Comparison of ENCODE assay signal across 11 cellular contexts in genomic region chr3:48441940-48442339, GRCh38. TPM values are rescaled to one million over a fixed set of nuclear protein-coding genes. Genes with fewer than 3 reads are reported as not detected.
DNase-seq lines count a peak whose midpoint lies in the region; ATAC-seq, FAIRE-seq and TF ChIP-seq lines count a peak whose summit lies in the region.
"Had no signal": no experiment of that assay in that cellular context is flagged by ENCODE, and none has a peak within 500 bp of the region (broad histone marks: within the 10 kb centered on the region; RNA-seq: fewer than 3 reads in every experiment).

No MANE protein-coding gene starts in this region.

- no peak overlapping the region for H3K4me2 ChIP-seq in IMR-90 (ENCODE audit: low read depth, low read length)
- peak overlapping the region; percentile 81 for H3K4me2 ChIP-seq in GM12878 (ENCODE audit: control insufficient read depth, insufficient read depth)

- H3K4me3 Mint-ChIP-seq in CD14-positive monocyte (no peak overlapping the region), natural killer cell (peak overlapping the region; percentile 97)

- TF ChIP-seq POLR2A in IMR-90 (IDR thresholded peaks at IDR 0.05; ENCODE audit: low read depth, low read length) (no peak), GM12878 (IDR thresholded peaks at IDR 0.05; ENCODE audit: low read depth, low read length) (0 out of 2 replicates have a peak, but pooled peaks have one; percentile 25)

- no peak overlapping the region for H2AFZ ChIP-seq in IMR-90 (replicated peaks; ENCODE audit: low read length, poor library complexity)
- H2AFZ ChIP-seq in GM12878 (ENCODE audit: control insufficient read depth, low read depth, low read length) = no peak overlapping the region

- H2AK5ac ChIP-seq in IMR-90 (ENCODE audit: low read depth, low read length) = no peak overlapping the region

- no peak for FAIRE-seq in GM12878 (lab: Jason Lieb, UNC)
- FAIRE-seq: islet of Langerhans had no signal

- no peak overlapping the region for H3K56ac ChIP-seq in IMR-90 (ENCODE audit: extremely low read depth, insufficient read depth, low read length)

- H4K20me1 ChIP-seq in IMR-90 (ENCODE audit: insufficient read depth, low read length) = peaks cover 6% of the 10 kb centered on the region; the same call in 1 of the 2 replicates
- no peaks in the 10 kb centered on the region for H4K20me1 ChIP-seq in GM12878 (ENCODE audit: control insufficient read depth, insufficient read depth)

- no peak for ATAC-seq in IMR-90 (ENCODE audit: low read depth)
- ATAC-seq in GM12878 = no peak
- no peak for ATAC-seq in natural killer cell
- ATAC-seq in HG02852 (IDR thresholded peaks at IDR 0.05; ENCODE audit: unreplicated experiment) = no peak
- ATAC-seq: right cardiac atrium had no signal

- no peak overlapping the region for H2AK9ac ChIP-seq in IMR-90 (replicated peaks; ENCODE audit: low read depth, low read length, poor library complexity)

- dilution Hi-C loops in IMR-90 (cut with HindIII; ENCODE audit: low sequenced_read_pairs, unreplicated experiment) = no loop called here

- no peak overlapping the region for H2BK120ac ChIP-seq in IMR-90 (ENCODE audit: low read depth, low read length)

- no peak overlapping the region for H4K91ac ChIP-seq in IMR-90 (ENCODE audit: insufficient read depth, low read depth, low read length)

- RAD21 ChIA-PET in GM12878 (lab: Charles Lee; ENCODE audit: unreplicated experiment) = interaction anchor here (3.3 kb wide), 1 partner anchor 115 kb away, joined by 20 read pairs; the partner anchor contains the start of gene PFKFB4

- no peak overlapping the region for H3K14ac ChIP-seq in IMR-90 (replicated peaks; ENCODE audit: low read depth, low read length)

- no peak overlapping the region for H4K5ac ChIP-seq in IMR-90 (ENCODE audit: low read depth, low read length)

- H3K36me3 ChIP-seq in IMR-90 (ENCODE audit: control insufficient read depth, insufficient read depth, low read length) (peaks cover 15% of the 10 kb centered on the region), GM12878 (ENCODE audit: control insufficient read depth in 2 of 2, insufficient read depth in 2 of 2, low read length in 1 of 2) (peaks cover 0 to 3% of the 10 kb centered on the region in 2 experiments; a peak in 3 of 4 replicates)

- in situ Hi-C loops in IMR-90 (cut with MboI; ENCODE audit: low sequenced_read_pairs) (no loop called here), GM12878 (cut with MboI) (no loop called here)

- H3K4me3 ChIP-seq in IMR-90 (ENCODE audit: insufficient read depth, low read depth, low read length) (no peak overlapping the region), GM12878 (peak overlapping the region; percentile 89)

- H3K9me3 ChIP-seq in IMR-90 (ENCODE audit: control insufficient read depth, insufficient read depth, low read length) = no peaks in the 10 kb centered on the region
- no peaks in the 10 kb centered on the region for H3K9me3 ChIP-seq in GM12878 (replicated peaks; ENCODE audit: control insufficient read depth, insufficient read depth, low read length)

- H3K4me1 ChIP-seq in IMR-90 (ENCODE audit: control insufficient read depth, insufficient read depth, low read length) (peaks cover 4% of the 10 kb centered on the region), GM12878 (ENCODE audit: control insufficient read depth, insufficient read depth, low read length) (peaks cover 24% of the 10 kb centered on the region)

- H3K27me3 ChIP-seq in IMR-90 (ENCODE audit: control insufficient read depth, insufficient read depth, low read length) = no peaks in the 10 kb centered on the region
- no peaks in the 10 kb centered on the region for H3K27me3 ChIP-seq in GM12878 (replicated peaks in 1 of 2; ENCODE audit: control insufficient read depth in 2 of 2, insufficient read depth in 2 of 2, low read length in 1 of 2)

- H3K4ac ChIP-seq in IMR-90 (ENCODE audit: low read depth, low read length) = no peak overlapping the region

- H3K27me3 Mint-ChIP-seq in CD14-positive monocyte (ENCODE audit: low read depth in 3 of 3) (peaks cover 0 to 3% (median 0%) of the 10 kb centered on the region in 3 donors), natural killer cell (ENCODE audit: low read depth in 2 of 2) (no peaks in the 10 kb centered on the region)

- H3K9ac ChIP-seq in IMR-90 (ENCODE audit: low read depth, low read length) = no peak overlapping the region
- H3K9ac ChIP-seq in GM12878 (ENCODE audit: control insufficient read depth, insufficient read depth, low read length) = no peak overlapping the region; the same call in 1 of the 2 replicates

- H3K79me1 ChIP-seq in IMR-90 (ENCODE audit: low read depth in 1 of 2, low read length in 2 of 2) = peaks cover 44 to 50% of the 10 kb centered on the region in 2 experiments

- DNase-seq in CD14-positive monocyte (ENCODE audit: low spot score) (peak; percentile 8), IMR-90 (no peak), GM12878 (ENCODE audit: low read depth, low spot score) (no peak), natural killer cell (no peak), CD1c-positive myeloid dendritic cell (ENCODE audit: extremely low spot score) (no peak), SK-N-DZ (ENCODE audit: low spot score) (no peak), NCI-H1048 (lab: John Stamatoyannopoulos, UW) (no peak)
- DNase-seq: activated CD4-positive, alpha-beta T cell treated with anti-CD3 and anti-CD28 coated beads for 48 hours; right cardiac atrium had no signal

- POLR2A ChIA-PET in IMR-90 (lab: Charles Lee; ENCODE audit: unreplicated experiment) (interaction anchor here (0.6 kb wide), 1 partner anchor 249 kb away, joined by 14 read pairs; no protein-coding TSS in a partner anchor), GM12878 (lab: Charles Lee) (interaction anchor here (0.5 to 1.3 kb wide), 4 partner anchors 12 to 455 kb away, joined by 3 to 7 read pairs (median 6); no protein-coding TSS in a partner anchor)

- H3K79me2 ChIP-seq in GM12878 (ENCODE audit: control insufficient read depth, insufficient read depth, low read length) = peaks cover 49% of the 10 kb centered on the region

- peak overlapping the region; percentile 52; the same call in 1 of the 2 replicates for H3K23ac ChIP-seq in IMR-90 (ENCODE audit: low read depth, low read length)

- H2BK20ac ChIP-seq in IMR-90 (ENCODE audit: low read depth, low read length) = no peak overlapping the region

- no peak overlapping the region for H3K18ac ChIP-seq in IMR-90 (ENCODE audit: low read depth, low read length)

- no peak overlapping the region for H2BK5ac ChIP-seq in IMR-90 (ENCODE audit: low read depth, low read length, poor library complexity, severe bottlenecking)

- H3K27ac ChIP-seq in IMR-90 (ENCODE audit: insufficient read depth, low read length) (no peak overlapping the region), GM12878 (ENCODE audit: control insufficient read depth, insufficient read depth) (no peak overlapping the region)

- no CpG with 5 or more reads among the region's 6 CpGs for WGBS in IMR-90 (ENCODE audit: extremely low coverage in 2 of 2, insufficient read length in 1 of 2), 2 experiments
- 66% methylated on average over 6 of the region's 6 CpGs for WGBS in GM12878 (ENCODE audit: insufficient coverage, insufficient replicate concordance, low lambda C conversion rate, missing lambda C conversion rate)

- BruUV-seq in IMR-90 (replicated peaks; lab: Mats Ljungman, UMichigan) (no TSS peak), GM12878 (replicated peaks; lab: Mats Ljungman, UMichigan) (no TSS peak)

- CTCF ChIA-PET in IMR-90 (lab: Yijun Ruan, JAX) = interaction anchor here (0.6 kb wide), 1 partner anchor 9 kb away, joined by 3 read pairs; no protein-coding TSS in a partner anchor
- CTCF ChIA-PET in GM12878 (lab: Yijun Ruan, JAX) = interaction anchor here (0.5 to 12.5 kb wide), 4 partner anchors 33 to 112 kb away, joined by 3 to 757 read pairs (median 121); partner anchors contain the start of gene PFKFB4

- SMC1A ChIA-PET in GM12878 (lab: Charles Lee; ENCODE audit: uncharacterized antibody, unreplicated experiment) = interaction anchor here (11.5 kb wide), 1 partner anchor 40 kb away, joined by 287 read pairs; no protein-coding TSS in a partner anchor

- no peak overlapping the region for H4K8ac ChIP-seq in IMR-90 (ENCODE audit: low read depth in 2 of 2, low read length in 2 of 2)

- intact Hi-C loops in CD14-positive monocyte (cut with micrococcal nuclease) (loop anchor here in 1 of 2 donors (10.0 kb wide), 3 partner anchors 257 to 1157 kb away; partner anchors contain the start of genes CDC25A, KIF9, KLHL18 and SMARCC1), IMR-90 (cut with micrococcal nuclease) (loop anchor here (10.0 kb wide), 1 partner anchor 193 kb away; the partner anchor contains the start of gene SLC26A6), GM12878 (cut with micrococcal nuclease; ENCODE audit: unreplicated experiment) (no loop called here), natural killer cell (cut with micrococcal nuclease) (no loop called here)

- peaks cover 41% of the 10 kb centered on the region for H3K4me1 Mint-ChIP-seq in CD14-positive monocyte
- peaks cover 40 to 43% of the 10 kb centered on the region in 2 donors for H3K4me1 Mint-ChIP-seq in natural killer cell

- H3K9me3 Mint-ChIP-seq in CD14-positive monocyte = no peaks in the 10 kb centered on the region
- no peaks in the 10 kb centered on the region for H3K9me3 Mint-ChIP-seq in natural killer cell

- TF ChIP-seq EP300 in GM12878 (IDR thresholded peaks at IDR 0.05; ENCODE audit: borderline replicate concordance in 1 of 2, control insufficient read depth in 1 of 2, low read depth in 2 of 2, low read length in 2 of 2) = no peak

- H2BK15ac ChIP-seq in IMR-90 (ENCODE audit: low read depth, low read length) = no peak overlapping the region

- TF ChIP-seq CTCF in CD14-positive monocyte (IDR thresholded peaks at IDR 0.05) = no peak
- TF ChIP-seq CTCF in IMR-90 (conservative IDR thresholded peaks at IDR 0.05; ENCODE audit: low read depth, low read length) = no peak
- TF ChIP-seq CTCF in GM12878 (IDR thresholded peaks at IDR 0.05 in 2 of 3, conservative IDR thresholded peaks at IDR 0.05 in 1 of 3; ENCODE audit: control insufficient read depth in 2 of 3, extremely low read depth in 1 of 3, insufficient read depth in 1 of 3, low read depth in 3 of 3, low read length in 3 of 3) = no peak
- TF ChIP-seq CTCF in natural killer cell (IDR thresholded peaks at IDR 0.05) = no peak

- 0 out of 2 replicates have a peak, but pooled peaks cover 4% of the 10 kb centered on the region for H3K9me1 ChIP-seq in IMR-90 (ENCODE audit: insufficient read depth, low read length)

- TF ChIP-seq RAD21 in IMR-90 (IDR thresholded peaks at IDR 0.05; ENCODE audit: low read length) = no peak
- TF ChIP-seq RAD21 in GM12878 (IDR thresholded peaks at IDR 0.05; ENCODE audit: insufficient read depth, low read depth, low read length) = no peak

- H3K27ac Mint-ChIP-seq in CD14-positive monocyte = peak overlapping the region in 4 of 7 donors; percentile 10 to 93 (median 52)
- peak overlapping the region in 1 of 2 donors; percentile 96 for H3K27ac Mint-ChIP-seq in natural killer cell

- H3K36me3 Mint-ChIP-seq in CD14-positive monocyte (peaks cover 12 to 34% of the 10 kb centered on the region in 2 donors), natural killer cell (no peaks in the 10 kb centered on the region)

RNA-seq across cellular contexts. Expression of gene TMA7, which starts 1.9 kb away (rescaled TPM):
- polyA plus RNA-seq in CD14-positive monocyte (100 to 1,000 TPM; 478 to 559 TPM), IMR-90 (2012; rRNA removed) (220 and 240 TPM in 2 replicates), GM12878 (2011; rRNA removed) (427 and 593 TPM in 2 replicates), GM12878 (2014; fragmentation: Illumina TruSeq; extraction: Trizol) (332 and 496 TPM in 2 replicates), GM12878 (2014; fragmentation: Nextera tagmentation; extraction: Ambion mirVana) (1,000 to 10,000 TPM; 1,729 to 1,760 TPM), GM12878 (2014; rRNA removed) (684 and 776 TPM in 2 replicates), GM12878 (2016; fragmentation: Nextera tagmentation; extraction: Ambion mirVana) (1,000 to 10,000 TPM; 1,330 to 1,388 TPM)
- total RNA-seq in IMR-90 (2012; rRNA removed) (81.9 and 131 TPM in 2 replicates), GM12878 (2014; rRNA removed) (426 and 551 TPM in 2 replicates), GM12878 (2014; rRNA removed; fragmentation: Illumina TruSeq; extraction: Trizol) (703 and 728 TPM in 2 replicates), GM12878 (2021) (315 and 319 TPM in 2 replicates), natural killer cell (100 to 1,000 TPM; 192 to 239 (median 229) TPM)
- polyA plus RNA-seq in IMR-90 (2012; cell fraction: cytosol; rRNA removed) = 76.2 and 162 TPM in 2 replicates
- polyA plus RNA-seq in IMR-90 (2012; cell fraction: nucleus; rRNA removed; ENCODE audit: low replicate concordance) = 19.3 and 97.5 TPM in 2 replicates
- total RNA-seq in GM12878 (2013; cell fraction: nucleolus; rRNA removed) = 21.0 and 24.2 TPM in 2 replicates
- 234 TPM for polyA plus RNA-seq in GM12878 (2011; ENCODE audit: low read depth)
- 148 and 171 TPM in 2 replicates for polyA plus RNA-seq in GM12878 (2011; cell fraction: cytosol; rRNA removed)
- 119 and 149 TPM in 2 replicates for polyA plus RNA-seq in GM12878 (2011; cell fraction: nucleus; rRNA removed)
- 449 and 603 TPM in 2 replicates for polyA plus RNA-seq in GM12878 (2012)
- polyA minus RNA-seq in GM12878 (2011; rRNA and poly(A)+ RNA removed) = 24.7 and 32.4 TPM in 2 replicates
- 27.3 and 28.5 TPM in 2 replicates for polyA minus RNA-seq in GM12878 (2011; cell fraction: cytosol; rRNA and poly(A)+ RNA removed)
- polyA minus RNA-seq in GM12878 (2011; cell fraction: nucleus; rRNA and poly(A)+ RNA removed) = 18.0 and 32.1 TPM in 2 replicates
- 296 and 348 TPM in 2 replicates for polyA plus RNA-seq in SK-N-DZ (2014; cell fraction: cytosol; rRNA removed)
- 209 and 321 TPM in 2 replicates for polyA plus RNA-seq in SK-N-DZ (2014; cell fraction: nucleus; rRNA removed)

RNA-seq across cellular contexts. Expression of gene CCDC51, which starts 2.0 kb away (rescaled TPM):
- polyA plus RNA-seq in CD14-positive monocyte (1 to 10 TPM; 5.4 to 5.9 TPM), IMR-90 (2012; rRNA removed) (11.0 TPM in 2 replicates), GM12878 (2011; rRNA removed) (22.2 and 32.7 TPM in 2 replicates), GM12878 (2014; fragmentation: Illumina TruSeq; extraction: Trizol) (14.5 and 28.2 TPM in 2 replicates), GM12878 (2014; fragmentation: Nextera tagmentation; extraction: Ambion mirVana) (10 to 100 TPM; 10.6 to 12.6 TPM), GM12878 (2014; rRNA removed) (26.2 and 28.1 TPM in 2 replicates), GM12878 (2016; fragmentation: Nextera tagmentation; extraction: Ambion mirVana) (10 to 100 TPM; 45.4 to 54.9 TPM)
- total RNA-seq in IMR-90 (2012; rRNA removed) (15.3 and 16.1 TPM in 2 replicates), GM12878 (2014; rRNA removed) (30.0 and 31.0 TPM in 2 replicates), GM12878 (2014; rRNA removed; fragmentation: Illumina TruSeq; extraction: Trizol) (28.7 and 29.4 TPM in 2 replicates), GM12878 (2021) (24.3 and 26.6 TPM in 2 replicates), natural killer cell (1 to 10 TPM; 4.4 to 8.8 (median 6.8) TPM)
- polyA plus RNA-seq in IMR-90 (2012; cell fraction: cytosol; rRNA removed) = 11.0 and 14.3 TPM in 2 replicates
- polyA plus RNA-seq in IMR-90 (2012; cell fraction: nucleus; rRNA removed; ENCODE audit: low replicate concordance) = 4.0 and 4.7 TPM in 2 replicates
- total RNA-seq in GM12878 (2013; cell fraction: nucleolus; rRNA removed) = 3.7 and 4.3 TPM in 2 replicates
- polyA plus RNA-seq in GM12878 (2011; ENCODE audit: low read depth) = 8.2 TPM
- 35.8 and 36.8 TPM in 2 replicates for polyA plus RNA-seq in GM12878 (2011; cell fraction: cytosol; rRNA removed)
- polyA plus RNA-seq in GM12878 (2011; cell fraction: nucleus; rRNA removed) = 14.4 and 15.8 TPM in 2 replicates
- 11.8 and 15.7 TPM in 2 replicates for polyA plus RNA-seq in GM12878 (2012)
- polyA minus RNA-seq in GM12878 (2011; rRNA and poly(A)+ RNA removed) = 16.5 and 19.2 TPM in 2 replicates
- 5.9 TPM in 2 replicates for polyA minus RNA-seq in GM12878 (2011; cell fraction: cytosol; rRNA and poly(A)+ RNA removed)
- 2.0 and 2.2 TPM in 2 replicates for polyA minus RNA-seq in GM12878 (2011; cell fraction: nucleus; rRNA and poly(A)+ RNA removed)
- polyA plus RNA-seq in SK-N-DZ (2014; cell fraction: cytosol; rRNA removed) = 46.3 and 51.8 TPM in 2 replicates
- polyA plus RNA-seq in SK-N-DZ (2014; cell fraction: nucleus; rRNA removed) = 18.6 and 21.1 TPM in 2 replicates

RNA-seq across cellular contexts. Expression of gene ATRIP, which starts 4.6 kb away (rescaled TPM):
- polyA plus RNA-seq in CD14-positive monocyte (1 to 10 TPM; 1.8 to 2.8 TPM), IMR-90 (2012; rRNA removed) (6.8 and 7.2 TPM in 2 replicates), GM12878 (2011; rRNA removed) (8.4 and 11.6 TPM in 2 replicates), GM12878 (2014; fragmentation: Illumina TruSeq; extraction: Trizol) (16.0 and 18.9 TPM in 2 replicates), GM12878 (2014; fragmentation: Nextera tagmentation; extraction: Ambion mirVana) (1 to 10 TPM; 1.4 to 2.4 TPM), GM12878 (2014; rRNA removed) (9.7 and 10.3 TPM in 2 replicates), GM12878 (2016; fragmentation: Nextera tagmentation; extraction: Ambion mirVana) (10 to 100 TPM in 1 of 2 experiments, 1 to 10 TPM in 1; 9.5 to 10.5 TPM)
- total RNA-seq in IMR-90 (2012; rRNA removed) (7.2 and 10.8 TPM in 2 replicates), GM12878 (2014; rRNA removed) (14.5 and 15.0 TPM in 2 replicates), GM12878 (2014; rRNA removed; fragmentation: Illumina TruSeq; extraction: Trizol) (11.5 and 13.4 TPM in 2 replicates), GM12878 (2021) (13.2 and 13.6 TPM in 2 replicates), natural killer cell (10 to 100 TPM in 2 of 3 donors, 1 to 10 TPM in 1; 8.5 to 11.0 (median 10.6) TPM)
- polyA plus RNA-seq in IMR-90 (2012; cell fraction: cytosol; rRNA removed) = 3.8 and 4.0 TPM in 2 replicates
- polyA plus RNA-seq in IMR-90 (2012; cell fraction: nucleus; rRNA removed; ENCODE audit: low replicate concordance) = 8.2 and 14.4 TPM in 2 replicates
- 19.6 and 19.8 TPM in 2 replicates for total RNA-seq in GM12878 (2013; cell fraction: nucleolus; rRNA removed)
- polyA plus RNA-seq in GM12878 (2011; ENCODE audit: low read depth) = 2.6 TPM
- polyA plus RNA-seq in GM12878 (2011; cell fraction: cytosol; rRNA removed) = 10.6 and 12.7 TPM in 2 replicates
- 26.2 and 28.8 TPM in 2 replicates for polyA plus RNA-seq in GM12878 (2011; cell fraction: nucleus; rRNA removed)
- polyA plus RNA-seq in GM12878 (2012) = 4.4 and 6.3 TPM in 2 replicates
- polyA minus RNA-seq in GM12878 (2011; rRNA and poly(A)+ RNA removed) = 14.6 and 17.2 TPM in 2 replicates
- polyA minus RNA-seq in GM12878 (2011; cell fraction: cytosol; rRNA and poly(A)+ RNA removed) = 4.8 and 6.0 TPM in 2 replicates
- polyA minus RNA-seq in GM12878 (2011; cell fraction: nucleus; rRNA and poly(A)+ RNA removed) = 11.2 and 18.7 TPM in 2 replicates
- polyA plus RNA-seq in SK-N-DZ (2014; cell fraction: cytosol; rRNA removed) = 8.2 and 8.6 TPM in 2 replicates
- polyA plus RNA-seq in SK-N-DZ (2014; cell fraction: nucleus; rRNA removed) = 16.8 and 17.7 TPM in 2 replicates

RNA-seq across cellular contexts. Expression of gene PLXNB1, which starts 12.1 kb away (rescaled TPM):
- polyA plus RNA-seq in CD14-positive monocyte (under 1 TPM in 1 of 2 donors, not detected in 1; 0.14 TPM), IMR-90 (2012; rRNA removed) (25.3 and 27.0 TPM in 2 replicates), GM12878 (2011; rRNA removed) (8.6 and 14.3 TPM in 2 replicates), GM12878 (2014; fragmentation: Illumina TruSeq; extraction: Trizol) (3.2 and 5.7 TPM in 2 replicates), GM12878 (2014; fragmentation: Nextera tagmentation; extraction: Ambion mirVana) (under 1 TPM; 0.18 to 0.47 TPM), GM12878 (2014; rRNA removed) (12.2 and 15.2 TPM in 2 replicates), GM12878 (2016; fragmentation: Nextera tagmentation; extraction: Ambion mirVana) (1 to 10 TPM; 3.3 to 3.9 TPM)
- total RNA-seq in IMR-90 (2012; rRNA removed) (5.2 and 9.2 TPM in 2 replicates), GM12878 (2014; rRNA removed) (4.8 and 8.0 TPM in 2 replicates), GM12878 (2014; rRNA removed; fragmentation: Illumina TruSeq; extraction: Trizol) (4.9 and 6.0 TPM in 2 replicates), GM12878 (2021) (14.7 and 15.1 TPM in 2 replicates), natural killer cell (1 to 10 TPM; 4.3 to 5.0 (median 4.4) TPM)
- 11.3 and 16.3 TPM in 2 replicates for polyA plus RNA-seq in IMR-90 (2012; cell fraction: cytosol; rRNA removed)
- polyA plus RNA-seq in IMR-90 (2012; cell fraction: nucleus; rRNA removed; ENCODE audit: low replicate concordance) = 156 and 317 TPM in 2 replicates
- total RNA-seq in GM12878 (2013; cell fraction: nucleolus; rRNA removed) = 58.5 and 61.2 TPM in 2 replicates
- 8.9 TPM for polyA plus RNA-seq in GM12878 (2011; ENCODE audit: low read depth)
- polyA plus RNA-seq in GM12878 (2011; cell fraction: cytosol; rRNA removed) = 15.3 and 20.0 TPM in 2 replicates
- 233 and 263 TPM in 2 replicates for polyA plus RNA-seq in GM12878 (2011; cell fraction: nucleus; rRNA removed)
- polyA plus RNA-seq in GM12878 (2012) = 5.4 and 8.2 TPM in 2 replicates
- polyA minus RNA-seq in GM12878 (2011; rRNA and poly(A)+ RNA removed) = 10.8 and 27.2 TPM in 2 replicates
- 9.7 and 14.7 TPM in 2 replicates for polyA minus RNA-seq in GM12878 (2011; cell fraction: cytosol; rRNA and poly(A)+ RNA removed)
- polyA minus RNA-seq in GM12878 (2011; cell fraction: nucleus; rRNA and poly(A)+ RNA removed) = 49.9 and 68.0 TPM in 2 replicates
- polyA plus RNA-seq in SK-N-DZ (2014; cell fraction: cytosol; rRNA removed) = 11.0 and 15.7 TPM in 2 replicates
- 176 and 212 TPM in 2 replicates for polyA plus RNA-seq in SK-N-DZ (2014; cell fraction: nucleus; rRNA removed)
